ENCODE assay signal across 8 cellular contexts in genomic region chr14:61479746-61480502, GRCh38.
A peak's percentile ranks its signal among the peaks of the same experiment; 100 is the strongest.
DNase-seq lines count a peak whose midpoint lies in the region; ATAC-seq and TF ChIP-seq lines count a peak whose summit lies in the region.

No MANE protein-coding gene starts in this region.

- no peak for TF ChIP-seq RAD21 in HCT116 (IDR thresholded peaks at IDR 0.05; ENCODE audit: low read depth)

- peak overlapping the region; percentile 97 for H3K27ac Mint-ChIP-seq in activated naive CD8-positive, alpha-beta T cell

- peaks cover 44 to 45% of the 10 kb centered on the region in 2 experiments for H3K4me1 ChIP-seq in HCT116 (ENCODE audit: control insufficient read depth in 1 of 2, insufficient read depth in 2 of 2, low read length in 2 of 2)
- H3K4me1 ChIP-seq in mucosa of rectum (ENCODE audit: control insufficient read depth in 2 of 2, insufficient read depth in 2 of 2, low read length in 2 of 2), result peaks cover 16 to 27% of the 10 kb centered on the region in 2 donors

- H3K4me1 Mint-ChIP-seq in activated naive CD8-positive, alpha-beta T cell (ENCODE audit: low read depth), result peaks cover 93% of the 10 kb centered on the region

- H3K27ac ChIP-seq in HCT116 (ENCODE audit: low read depth, low read length) (no peak overlapping the region), mucosa of rectum (ENCODE audit: low read depth in 2 of 2, low read length in 2 of 2) (peak overlapping the region; percentile 5 to 83)

- H3K36me3 ChIP-seq in HCT116 (ENCODE audit: control insufficient read depth in 1 of 2, insufficient read depth in 2 of 2, low read length in 2 of 2) (no peaks in the 10 kb centered on the region), mucosa of rectum (ENCODE audit: control insufficient read depth in 2 of 2, insufficient read depth in 2 of 2, low read length in 2 of 2) (no peaks in the 10 kb centered on the region)

- H3K9me3 ChIP-seq in HCT116 (ENCODE audit: control insufficient read depth in 1 of 2, insufficient read depth in 1 of 2, low read depth in 1 of 2, low read length in 2 of 2) (no peaks in the 10 kb centered on the region), mucosa of rectum (ENCODE audit: control insufficient read depth in 2 of 2, low read length in 2 of 2) (no peaks in the 10 kb centered on the region)

- TF ChIP-seq CTCF in HCT116 (IDR thresholded peaks at IDR 0.05 in 2 of 3, conservative IDR thresholded peaks at IDR 0.05 in 1 of 3; ENCODE audit: borderline replicate concordance in 1 of 3, insufficient read depth in 1 of 3, low read depth in 2 of 3, low read length in 2 of 3), result no peak

- no peaks in the 10 kb centered on the region for H3K9me2 ChIP-seq in HCT116 (ENCODE audit: insufficient read depth)

- no peaks in the 10 kb centered on the region for H3K9me3 Mint-ChIP-seq in activated naive CD8-positive, alpha-beta T cell (ENCODE audit: low read depth)

- H3K9ac ChIP-seq in HCT116 (ENCODE audit: low read length) (no peak overlapping the region), mucosa of rectum (ENCODE audit: low read depth in 1 of 2, low read length in 2 of 2) (no peak overlapping the region)

- TF ChIP-seq POLR2A in HCT116 (IDR thresholded peaks at IDR 0.05; ENCODE audit: borderline replicate concordance, extremely low read depth, insufficient read depth, insufficient read length), result no peak

- intact Hi-C loops in HCT116 (cut with micrococcal nuclease), result loop anchor here (5.0 kb wide), 2 partner anchors 82 to 357 kb away; no protein-coding TSS in a partner anchor

- DNase-seq in CD1c-positive myeloid dendritic cell (ENCODE audit: extremely low spot score) (peak; percentile 69), HCT116 (ENCODE audit: low read depth, low spot score) (no peak)
- DNase-seq in effector CD4-positive, alpha-beta T cell, result no peak

- no peak overlapping the region for H2AFZ ChIP-seq in HCT116 (ENCODE audit: low read depth, low read length, poor library complexity, severe bottlenecking)

- H3K4me3 Mint-ChIP-seq in activated naive CD8-positive, alpha-beta T cell, result peak overlapping the region; percentile 75

- RAD21 ChIA-PET in HCT116 (lab: Charles Lee; ENCODE audit: low non-redundant PET in 1 of 2, low total read pairs in 2 of 2, uncharacterized antibody in 2 of 2, unreplicated experiment in 2 of 2), result interaction anchor here in 1 of 2 experiments (0.6 kb wide), 1 partner anchor 67 kb away, joined by 3 read pairs; no protein-coding TSS in a partner anchor

- peak overlapping the region; percentile 10 for H3K4me2 ChIP-seq in HCT116 (ENCODE audit: low read length)

- H4K20me1 ChIP-seq in HCT116 (ENCODE audit: insufficient read depth), result no peaks in the 10 kb centered on the region

- peaks cover 6% of the 10 kb centered on the region for H3K36me3 Mint-ChIP-seq in activated naive CD8-positive, alpha-beta T cell

- no peaks in the 10 kb centered on the region for H3K79me2 ChIP-seq in HCT116 (ENCODE audit: insufficient read depth, low read length)

- CTCF ChIA-PET in HCT116 (lab: Charles Lee), result no interaction called here

- H3K4me3 ChIP-seq in HCT116 (replicated peaks in 1 of 2; ENCODE audit: low read depth in 1 of 2, low read length in 2 of 2) (no peak overlapping the region), mucosa of rectum (ENCODE audit: low read length in 2 of 2) (no peak overlapping the region)

- no peaks in the 10 kb centered on the region for H3K27me3 Mint-ChIP-seq in activated naive CD8-positive, alpha-beta T cell

- BruUV-seq in HCT116 (replicated peaks; lab: Mats Ljungman, UMichigan), result no TSS peak

- POLR2A ChIA-PET in HCT116 (lab: Charles Lee), result interaction anchor here (0.9 kb wide), 1 partner anchor 215 kb away, joined by 3 read pairs; the partner anchor contains the start of gene HIF1A

- no peak for ATAC-seq in HCT116
- no peak for ATAC-seq in GM21529 (IDR thresholded peaks at IDR 0.05; ENCODE audit: unreplicated experiment)
- ATAC-seq in HG02884 (IDR thresholded peaks at IDR 0.05; ENCODE audit: unreplicated experiment), result no peak
- ATAC-seq in HG03571 (IDR thresholded peaks at IDR 0.05; ENCODE audit: unreplicated experiment), result no peak

- H3K27me3 ChIP-seq in HCT116 (ENCODE audit: insufficient read depth, low read length) (no peaks in the 10 kb centered on the region), mucosa of rectum (ENCODE audit: control insufficient read depth in 2 of 2, insufficient read depth in 2 of 2, low read length in 2 of 2) (no peaks in the 10 kb centered on the region)

TF ChIP-seq in HCT116, 20 proteins besides CTCF, POLR2A, EP300 and RAD21:
- TF ChIP-seq SIN3A (IDR thresholded peaks at IDR 0.05; ENCODE audit: low read depth) (no peak), FOSL1 (IDR thresholded peaks at IDR 0.05; ENCODE audit: low read depth) (peak; percentile 24), YY1 (IDR thresholded peaks at IDR 0.05; ENCODE audit: extremely low read depth, insufficient replicate concordance, low read depth, low read length) (no peak), JUND (IDR thresholded peaks at IDR 0.05) (peak; percentile 25), EGR1 (IDR thresholded peaks at IDR 0.05; ENCODE audit: low read depth) (no peak), ZNF274 (IDR thresholded peaks at IDR 0.05; ENCODE audit: low read depth, low read length) (no peak), SP1 (IDR thresholded peaks at IDR 0.05; ENCODE audit: low read depth) (no peak)
TF ChIP-seq in HCT116: peak in this region for 2.
